In the genomic region with DNA sequence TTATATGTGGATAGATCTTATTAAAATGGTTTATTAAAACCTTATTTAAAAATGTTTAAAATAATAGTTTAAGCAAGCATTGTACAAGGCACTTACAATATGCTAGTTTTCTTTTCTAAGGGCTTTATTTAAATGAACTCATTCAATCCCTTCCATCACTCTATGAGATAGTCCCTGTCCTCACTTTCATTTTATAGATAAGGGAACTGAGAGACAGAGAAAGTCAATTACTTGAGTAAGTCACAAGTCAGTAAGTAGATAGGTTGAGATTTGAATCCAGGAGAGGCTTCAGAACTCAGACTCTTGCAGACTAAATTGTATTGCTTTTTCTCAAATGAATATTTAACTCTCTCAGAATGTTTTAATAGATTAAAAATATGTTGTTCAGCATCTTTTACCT, we compare ENCODE assay signal across 9 cellular contexts.
"Had no signal": no experiment of that assay in that cellular context is flagged by ENCODE, and none has a peak within 500 bp of the region (broad histone marks: within the 10 kb centered on the region; RNA-seq: fewer than 3 reads in every experiment).

No MANE protein-coding gene starts in this region.

- DNase-seq: GM23248, GOT3, H7, HFFc6, IMR-90, KG1 had no signal

- H3K4me3 ChIP-seq: GM23248, HAP-1, K562 had no signal

- H3K27ac ChIP-seq: GM23248 had no signal

- H3K9me3 ChIP-seq: HAP-1 had no signal

- H3K4me1 ChIP-seq: HAP-1 had no signal

- H3K9ac ChIP-seq: GM23248 had no signal

- H3K36me3 ChIP-seq: HAP-1 had no signal

- ATAC-seq: HCT116, K562 had no signal
